20 cellular contexts compared by ENCODE assay signal in the genomic region with DNA sequence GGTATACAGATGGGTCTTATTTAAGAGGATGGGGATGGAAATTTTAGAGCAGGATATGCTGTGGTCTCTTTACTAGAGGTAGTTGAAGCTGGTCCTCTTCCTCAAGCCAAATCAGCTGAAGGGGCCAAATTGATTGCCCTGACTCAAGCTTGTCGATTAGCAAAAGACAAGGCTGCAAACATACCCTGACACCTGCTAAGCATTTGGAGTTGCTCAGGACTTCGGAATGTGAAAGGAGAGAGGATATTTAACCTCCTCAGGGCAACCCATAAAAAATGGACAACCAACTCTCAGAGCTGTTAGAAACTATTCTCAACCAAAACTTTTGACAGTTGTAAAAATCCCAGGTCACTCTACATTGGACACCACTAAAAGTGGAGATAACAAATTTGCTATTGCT. TPM values are rescaled to one million over a fixed set of nuclear protein-coding genes. Genes with fewer than 3 reads are reported as not detected.
"Had no signal": no experiment of that assay in that cellular context is flagged by ENCODE, and none has a peak within 500 bp of the region (broad histone marks: within the 10 kb centered on the region; RNA-seq: fewer than 3 reads in every experiment).

No MANE protein-coding gene starts in this region.

- DNase-seq: activated CD4-positive, alpha-beta memory T cell treated with anti-CD3 and anti-CD28 coated beads for 36 hours; activated CD4-positive, alpha-beta T cell treated with anti-CD3 and anti-CD28 coated beads, Interleukin-2, amount 10 ng/mL, durations not matched to agents 7 days and 5 days; activated CD4-positive, CD25-positive, alpha-beta regulatory T cell; activated CD8-positive, alpha-beta memory T cell treated with anti-CD3 and anti-CD28 coated beads for 24 hours; activated effector memory CD4-positive, alpha-beta T cell treated with anti-CD3 and anti-CD28 coated beads, Interleukin-2, amount 50 U/mL, for 16 hours; activated naive CD4-positive, alpha-beta T cell treated with Interleukin-2 at 50 U/mL for 16 hours; activated T-cell treated with anti-CD3 and anti-CD28 coated beads, Interleukin-2, amount 50 U/mL, for 4 hours; amygdala; MM.1S; NCI-H1105; NCI-H1436; NCI-H1694 treated with DMSO at 0.1 percent for 48 hours; NCI-H2081; NCI-H524; SHP77 treated with DMSO at 0.1 percent for 48 hours had no signal

- H3K4me3 ChIP-seq: cardiac muscle cell had no signal

- ATAC-seq: activated T-cell treated with anti-CD3 and anti-CD28 coated beads, Interleukin-2, amount 50 U/mL, for 4 hours had no signal

- H3K27me3 ChIP-seq: cardiac muscle cell had no signal

- H3K27ac ChIP-seq: cardiac muscle cell, KMS-11, VCaP had no signal

- H3K36me3 ChIP-seq: cardiac muscle cell had no signal

RNA-seq across cellular contexts. Expression of a gene that starts 15.6 kb away (rescaled TPM):
- total RNA-seq: astrocyte, cardiac muscle cell, SK-MEL-5 had no signal
- polyA plus RNA-seq: cardiac muscle cell had no signal

RNA-seq across cellular contexts. Expression of a gene that starts 31.0 kb away (rescaled TPM):
- total RNA-seq: astrocyte, cardiac muscle cell, SK-MEL-5 had no signal
- polyA plus RNA-seq: cardiac muscle cell had no signal
